In the genomic region with DNA sequence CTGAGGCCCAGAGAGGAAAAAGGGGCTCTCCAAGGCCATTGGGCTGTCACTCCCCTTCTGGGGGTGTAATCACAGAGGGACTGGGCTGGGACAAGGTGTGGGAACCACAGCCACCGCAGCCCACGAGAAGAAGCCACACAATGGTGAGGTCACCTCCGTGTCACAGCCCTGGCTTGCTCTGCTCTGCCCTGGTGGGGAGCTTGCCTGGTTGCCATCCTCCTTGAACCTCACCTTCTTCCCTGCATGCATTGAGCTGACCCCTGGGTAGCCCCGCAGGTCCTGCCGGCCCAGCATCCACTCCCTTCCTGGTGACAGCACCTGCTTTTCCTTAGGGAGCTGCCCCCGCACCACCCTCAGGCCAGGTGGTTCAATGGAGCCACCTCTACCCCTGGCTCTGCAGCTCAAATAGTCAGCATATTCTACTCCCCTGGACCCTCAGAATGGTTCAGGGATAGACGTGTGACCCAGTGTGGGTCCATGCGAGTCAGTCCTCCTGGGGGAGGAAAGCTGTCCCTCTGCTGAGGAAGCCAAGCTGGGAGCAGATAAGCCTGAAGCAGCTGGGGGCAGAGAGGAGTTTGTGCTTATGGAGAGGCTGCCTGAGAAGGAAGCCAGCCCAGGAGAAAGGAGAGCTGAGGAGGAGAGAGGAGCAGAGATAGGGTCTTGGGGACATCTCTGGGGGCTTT, we compare ENCODE assay signal across 19 cellular contexts. TPM values are rescaled to one million over a fixed set of nuclear protein-coding genes. Genes with fewer than 3 reads are reported as not detected.
DNase-seq lines count a peak whose midpoint lies in the region; ATAC-seq and TF ChIP-seq lines count a peak whose summit lies in the region.
"Had no signal": no experiment of that assay in that cellular context is flagged by ENCODE, and none has a peak within 500 bp of the region (broad histone marks: within the 10 kb centered on the region; RNA-seq: fewer than 3 reads in every experiment).

No MANE protein-coding gene starts in this region.

- no peak overlapping the region for H3K27ac Mint-ChIP-seq in activated CD4-positive, alpha-beta memory T cell treated with anti-CD3 and anti-CD28 coated beads, Interleukin-2, amount 10 ng/mL, durations not matched to agents 7 days and 5 days
- H3K27ac Mint-ChIP-seq in natural killer cell: peak overlapping the region; percentile 64 to 72
- H3K27ac Mint-ChIP-seq: endodermal cell had no signal

- peaks cover 29% of the 10 kb centered on the region for H3K36me3 Mint-ChIP-seq in activated CD4-positive, alpha-beta memory T cell treated with anti-CD3 and anti-CD28 coated beads, Interleukin-2, amount 10 ng/mL, durations not matched to agents 7 days and 5 days (ENCODE audit: low read depth)
- H3K36me3 Mint-ChIP-seq in natural killer cell: no peaks in the 10 kb centered on the region

- ATAC-seq in natural killer cell (peak in 2 of 3 donors; percentile 39 to 47), GM21360 (IDR thresholded peaks at IDR 0.05; ENCODE audit: unreplicated experiment) (no peak), GM21367 (IDR thresholded peaks at IDR 0.05; ENCODE audit: unreplicated experiment) (no peak)

- DNase-seq in stimulated activated CD4-positive, alpha-beta T cell treated with anti-CD3 and anti-CD28 coated beads, Interleukin-15, amount 100 ng/mL, for 24 hours: peak; percentile 17
- no peak for DNase-seq in stimulated activated CD4-positive, alpha-beta T cell treated with anti-CD3 and anti-CD28 coated beads, Interleukin-4, amount 100 ng/mL, for 24 hours
- peak; percentile 63 for DNase-seq in activated CD4-positive, alpha-beta memory T cell treated with anti-CD3 and anti-CD28 coated beads, Interleukin-2, amount 10 ng/mL, durations not matched to agents 7 days and 5 days
- DNase-seq in natural killer cell (no peak), epidermal melanocyte (ENCODE audit: insufficient read length, low spot score) (no peak)
- no peak for DNase-seq in activated CD8-positive, alpha-beta memory T cell treated with anti-CD3 and anti-CD28 coated beads, Interleukin-2, amount 50 U/mL, for 4 hours
- DNase-seq: endodermal cell, GOT3, hippocampal formation, KG1, kidney, mesendoderm, NCI-H1092, NCI-H2107, NCI-H524, PC-9, T-helper 9 cell had no signal

- no peak overlapping the region for H3K4me3 Mint-ChIP-seq in activated CD4-positive, alpha-beta memory T cell treated with anti-CD3 and anti-CD28 coated beads, Interleukin-2, amount 10 ng/mL, durations not matched to agents 7 days and 5 days
- H3K4me3 Mint-ChIP-seq in natural killer cell: peak overlapping the region; percentile 57
- H3K4me3 Mint-ChIP-seq: endodermal cell had no signal

- peaks cover 4% of the 10 kb centered on the region for H3K27me3 Mint-ChIP-seq in activated CD4-positive, alpha-beta memory T cell treated with anti-CD3 and anti-CD28 coated beads, Interleukin-2, amount 10 ng/mL, durations not matched to agents 7 days and 5 days
- no peaks in the 10 kb centered on the region for H3K27me3 Mint-ChIP-seq in natural killer cell (ENCODE audit: low read depth in 2 of 2)

- CTCF ChIA-PET in activated CD4-positive, alpha-beta memory T cell treated with anti-CD3 and anti-CD28 coated beads, Interleukin-2, amount 10 ng/mL, durations not matched to agents 7 days and 5 days (lab: Charles Lee): interaction anchor here (0.7 to 1.5 kb wide), 3 partner anchors 22 to 49 kb away, joined by 3 to 8 read pairs (median 3); no protein-coding TSS in a partner anchor

- TF ChIP-seq CTCF in natural killer cell (IDR thresholded peaks at IDR 0.05): no peak

- peaks cover 20% of the 10 kb centered on the region for H3K4me1 Mint-ChIP-seq in activated CD4-positive, alpha-beta memory T cell treated with anti-CD3 and anti-CD28 coated beads, Interleukin-2, amount 10 ng/mL, durations not matched to agents 7 days and 5 days
- peaks cover 28 to 67% of the 10 kb centered on the region in 2 donors for H3K4me1 Mint-ChIP-seq in natural killer cell
- H3K4me1 Mint-ChIP-seq: endodermal cell had no signal

- intact Hi-C loops in natural killer cell (cut with micrococcal nuclease): no loop called here

- POLR2A ChIA-PET in activated CD4-positive, alpha-beta memory T cell treated with anti-CD3 and anti-CD28 coated beads, Interleukin-2, amount 10 ng/mL, durations not matched to agents 7 days and 5 days (lab: Charles Lee): interaction anchor here (0.6 to 3.5 kb wide), 10 partner anchors 8 to 139 kb away, joined by 3 to 24 read pairs (median 6); a partner anchor contains a TSS

- H3K9me3 Mint-ChIP-seq in activated CD4-positive, alpha-beta memory T cell treated with anti-CD3 and anti-CD28 coated beads, Interleukin-2, amount 10 ng/mL, durations not matched to agents 7 days and 5 days: no peaks in the 10 kb centered on the region
- H3K9me3 Mint-ChIP-seq in natural killer cell: no peaks in the 10 kb centered on the region
- H3K9me3 Mint-ChIP-seq: endodermal cell had no signal

RNA-seq across cellular contexts. Expression of a gene that starts 21.3 kb away (rescaled TPM):
- 100 to 1,000 TPM; 116 to 119 TPM for total RNA-seq in activated CD4-positive, alpha-beta memory T cell treated with anti-CD3 and anti-CD28 coated beads, Interleukin-2, amount 10 ng/mL, durations not matched to agents 7 days and 5 days
- total RNA-seq in natural killer cell: 100 to 1,000 TPM; 217 to 392 (median 264) TPM

Comparison
In these comparisons a context has a peak if more than half of its experiments do, and no peak if none do; other contexts are left out.
1. DNase-seq: peak in stimulated activated CD4-positive, alpha-beta T cell treated with anti-CD3 and anti-CD28 coated beads, Interleukin-15, amount 100 ng/mL, for 24 hours (single experiment) and activated CD4-positive, alpha-beta memory T cell treated with anti-CD3 and anti-CD28 coated beads, Interleukin-2, amount 10 ng/mL, durations not matched to agents 7 days and 5 days (single experiment); none in stimulated activated CD4-positive, alpha-beta T cell treated with anti-CD3 and anti-CD28 coated beads, Interleukin-4, amount 100 ng/mL, for 24 hours (single experiment), natural killer cell (single experiment), epidermal melanocyte (single experiment) and activated CD8-positive, alpha-beta memory T cell treated with anti-CD3 and anti-CD28 coated beads, Interleukin-2, amount 50 U/mL, for 4 hours (single experiment).
2. ATAC-seq: peak in natural killer cell (2 of 3); none in GM21360 (single experiment) and GM21367 (single experiment).